In genomic region chr17:530851-531250, GRCh38 we compare ENCODE assay signal across 1 cellular context.
TF ChIP-seq lines count a peak whose summit lies in the region.

No MANE protein-coding gene starts in this region.

TF ChIP-seq in H1, 55 proteins besides CTCF, POLR2A, EP300 and RAD21:
- TF ChIP-seq GABPA (IDR thresholded peaks at IDR 0.05; ENCODE audit: borderline replicate concordance, insufficient read depth, low read length) (no peak), YY1 (IDR thresholded peaks at IDR 0.05; ENCODE audit: low read depth, low read length) (no peak), RXRA (IDR thresholded peaks at IDR 0.05; ENCODE audit: insufficient read depth, low read depth, low read length) (no peak), JUN (IDR thresholded peaks at IDR 0.05; ENCODE audit: low read depth, low read length) (no peak), PHF8 (conservative IDR thresholded peaks at IDR 0.05; ENCODE audit: low read depth, low read length) (no peak), HDAC6 (IDR thresholded peaks at IDR 0.05; ENCODE audit: low read depth, low read length) (no peak), GTF2F1 (IDR thresholded peaks at IDR 0.05; ENCODE audit: borderline replicate concordance, low read depth, low read length) (no peak), CBX8 (IDR thresholded peaks at IDR 0.05; ENCODE audit: borderline replicate concordance, low read depth, low read length) (no peak), CHD2 (IDR thresholded peaks at IDR 0.05; ENCODE audit: low read length) (no peak), NANOG (IDR thresholded peaks at IDR 0.05; ENCODE audit: insufficient read depth, low read depth, low read length, poor library complexity, severe bottlenecking) (no peak), TBP (IDR thresholded peaks at IDR 0.05; ENCODE audit: low read depth, low read length) (no peak)
